ENCODE assay signal across 28 cellular contexts in genomic region chr3:107954845-107955244, GRCh38.
DNase-seq lines count a peak whose midpoint lies in the region; FAIRE-seq and TF ChIP-seq lines count a peak whose summit lies in the region.
"Had no signal": no experiment of that assay in that cellular context is flagged by ENCODE, and none has a peak within 500 bp of the region (broad histone marks: within the 10 kb centered on the region; RNA-seq: fewer than 3 reads in every experiment).

No MANE protein-coding gene starts in this region.

- no peaks in the 10 kb centered on the region for H4K20me1 ChIP-seq in KMS-11 (ENCODE audit: insufficient read depth)

- H3K4me3 ChIP-seq in KMS-11 (IDR thresholded peaks at IDR 0.05; ENCODE audit: insufficient read depth, low read depth, low read length), result no peak overlapping the region
- H3K4me3 ChIP-seq: left ventricle myocardium inferior, SJCRH30, testis had no signal

- TF ChIP-seq CTCF in KMS-11 (conservative IDR thresholded peaks at IDR 0.05; ENCODE audit: low read depth, low read length) (no peak), mesothelial cell of epicardium (IDR thresholded peaks at IDR 0.05; ENCODE audit: unreplicated experiment) (no peak), RWPE1 (conservative IDR thresholded peaks at IDR 0.05; ENCODE audit: low read depth) (no peak)

- H3K4me2 ChIP-seq in KMS-11, result peak overlapping the region; percentile 66

- no peak for FAIRE-seq in GM19239 (lab: Jason Lieb, UNC)
- FAIRE-seq: keratinocyte, small intestine had no signal

- peak overlapping the region; percentile 0 for H3K27ac Mint-ChIP-seq in activated naive CD4-positive, alpha-beta T cell treated with anti-CD3 and anti-CD28 coated beads, Interleukin-2, amount 50 U/mL, for 24 hours
- peak overlapping the region; percentile 30 for H3K27ac Mint-ChIP-seq in mesothelial cell of epicardium

- peak overlapping the region; percentile 11; the same call in 1 of the 2 replicates for H3K27ac ChIP-seq in KMS-11
- no peak overlapping the region for H3K27ac ChIP-seq in RWPE1
- H3K27ac ChIP-seq: left ventricle myocardium inferior, SJCRH30, testis had no signal

- no peaks in the 10 kb centered on the region for H3K27me3 ChIP-seq in KMS-11 (ENCODE audit: insufficient read depth, low read depth)
- H3K27me3 ChIP-seq: SJCRH30, testis had no signal

- H3K4me1 Mint-ChIP-seq in activated naive CD4-positive, alpha-beta T cell treated with anti-CD3 and anti-CD28 coated beads, Interleukin-2, amount 50 U/mL, for 24 hours, result peaks cover 24% of the 10 kb centered on the region
- H3K4me1 Mint-ChIP-seq in mesothelial cell of epicardium, result peaks cover 66% of the 10 kb centered on the region

- H3K9ac ChIP-seq in KMS-11, result no peak overlapping the region

- H3K9me3 Mint-ChIP-seq in activated naive CD4-positive, alpha-beta T cell treated with anti-CD3 and anti-CD28 coated beads, Interleukin-2, amount 50 U/mL, for 24 hours, result peaks cover 3% of the 10 kb centered on the region
- peaks cover 3% of the 10 kb centered on the region for H3K9me3 Mint-ChIP-seq in mesothelial cell of epicardium

- CTCF ChIA-PET in RWPE1 (lab: Yijun Ruan, JAX), result no interaction called here

- H3K36me3 Mint-ChIP-seq in activated naive CD4-positive, alpha-beta T cell treated with anti-CD3 and anti-CD28 coated beads, Interleukin-2, amount 50 U/mL, for 24 hours, result no peaks in the 10 kb centered on the region
- no peaks in the 10 kb centered on the region for H3K36me3 Mint-ChIP-seq in mesothelial cell of epicardium

- H3K36me3 ChIP-seq in KMS-11 (ENCODE audit: insufficient read depth), result no peaks in the 10 kb centered on the region
- H3K36me3 ChIP-seq: left ventricle myocardium inferior, SJCRH30 had no signal

- POLR2A ChIA-PET in RWPE1 (lab: Yijun Ruan, JAX; ENCODE audit: low non-redundant PET), result no interaction called here

- no peaks in the 10 kb centered on the region for H3K27me3 Mint-ChIP-seq in activated naive CD4-positive, alpha-beta T cell treated with anti-CD3 and anti-CD28 coated beads, Interleukin-2, amount 50 U/mL, for 24 hours
- no peaks in the 10 kb centered on the region for H3K27me3 Mint-ChIP-seq in mesothelial cell of epicardium (ENCODE audit: low read depth)

- H3K79me2 ChIP-seq in KMS-11 (ENCODE audit: insufficient read depth, low read depth), result no peaks in the 10 kb centered on the region

- no peak overlapping the region for H2AFZ ChIP-seq in KMS-11 (ENCODE audit: low read depth)

- no peak for DNase-seq in activated naive CD4-positive, alpha-beta T cell treated with anti-CD3 and anti-CD28 coated beads, Interleukin-2, amount 50 U/mL, for 16 hours
- peak; percentile 70 for DNase-seq in NOMO-1 treated with DMSO at 0.1 percent for 48 hours (lab: John Stamatoyannopoulos, UW; ENCODE audit: unreplicated experiment)
- DNase-seq in mesothelial cell of epicardium (ENCODE audit: low spot score in 2 of 2, unreplicated experiment in 2 of 2), result no peak
- no peak for DNase-seq in effector CD8-positive, alpha-beta T cell (lab: John Stamatoyannopoulos, UW)
- no peak for DNase-seq in GM19239 (ENCODE audit: insufficient read length, low spot score)
- DNase-seq in RWPE1 (ENCODE audit: low spot score), result no peak
- DNase-seq: activated CD4-positive, alpha-beta T cell treated with anti-CD3 and anti-CD28 coated beads for 48 hours; activated gamma-delta T cell treated with Interleukin-2 at 50 U/mL for 16 hours; activated T-cell treated with anti-CD3 and anti-CD28 coated beads, Interleukin-2, amount 50 U/mL, for 48 hours; caudate nucleus; cortex of kidney; DMS79 treated with DMSO at 0.1 percent for 48 hours; erythroblast; glutamatergic neuron; left ventricle myocardium inferior; mesenchymal stem cell; NCI-H1694 treated with DMSO at 0.1 percent for 48 hours; NCI-H524; SJCRH30; small intestine; stimulated activated naive CD4-positive, alpha-beta T cell treated with Interleukin-2 at 50 U/mL for 16 hours; SW 1271; T1000; testis had no signal

- no peak overlapping the region for H3K4me3 Mint-ChIP-seq in activated naive CD4-positive, alpha-beta T cell treated with anti-CD3 and anti-CD28 coated beads, Interleukin-2, amount 50 U/mL, for 24 hours
- H3K4me3 Mint-ChIP-seq in mesothelial cell of epicardium, result no peak overlapping the region
- H3K4me3 Mint-ChIP-seq: IgD-negative memory B cell had no signal

- H3K4me1 ChIP-seq in KMS-11 (ENCODE audit: low read depth, poor library complexity, severe bottlenecking), result peaks cover 36% of the 10 kb centered on the region
- H3K4me1 ChIP-seq: SJCRH30 had no signal
